6 cellular contexts compared by ENCODE assay signal in the genomic region with DNA sequence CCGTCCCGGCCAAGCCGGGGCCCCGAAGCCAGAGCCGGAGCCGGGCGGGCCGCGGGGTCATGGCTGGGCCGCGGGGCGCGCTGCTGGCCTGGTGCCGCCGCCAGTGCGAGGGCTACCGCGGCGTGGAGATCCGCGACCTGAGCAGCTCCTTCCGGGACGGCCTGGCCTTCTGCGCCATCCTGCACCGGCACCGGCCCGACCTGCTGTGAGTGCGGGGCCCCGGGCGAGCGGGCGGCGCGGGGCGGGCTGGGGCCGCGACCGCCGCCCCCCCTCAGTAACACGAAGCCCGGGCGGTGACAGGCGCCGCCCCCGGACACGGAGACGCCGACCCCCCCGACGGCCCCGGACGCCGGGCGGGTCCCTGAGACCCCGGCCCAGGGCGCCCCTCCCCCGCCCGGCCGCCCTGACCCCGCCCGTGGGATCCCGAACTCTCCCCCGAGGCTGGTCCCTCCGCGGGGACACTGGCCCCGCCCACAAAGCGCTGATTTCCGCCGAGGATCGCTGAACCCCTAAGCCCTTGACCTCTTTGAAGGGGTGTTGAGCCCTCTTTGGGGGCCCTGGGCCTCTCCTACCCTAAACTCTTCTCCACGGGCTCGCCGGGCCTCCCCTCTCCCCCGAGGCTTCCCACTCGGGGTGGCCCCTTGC. TPM values are rescaled to one million over a fixed set of nuclear protein-coding genes. Genes with fewer than 3 reads are reported as not detected.
DNase-seq lines count a peak whose midpoint lies in the region; ATAC-seq and TF ChIP-seq lines count a peak whose summit lies in the region.

No MANE protein-coding gene starts in this region.

- peaks cover 12% of the 10 kb centered on the region for H3K79me2 ChIP-seq in MM.1S (ENCODE audit: low read length)

- no peaks in the 10 kb centered on the region for H4K20me1 ChIP-seq in MM.1S (ENCODE audit: insufficient read depth, low read length)

- H3K4me1 ChIP-seq in MM.1S (ENCODE audit: low read length), result no peaks in the 10 kb centered on the region

- peak; percentile 53 for TF ChIP-seq POLR2A in GM19193 (IDR thresholded peaks at IDR 0.05; ENCODE audit: extremely low read depth, insufficient read depth, insufficient read length)

- peak overlapping the region; percentile 62; the same call in 1 of the 2 replicates for H3K9ac ChIP-seq in MM.1S (ENCODE audit: low read length)

- H3K9me3 ChIP-seq in MM.1S (replicated peaks; ENCODE audit: insufficient read depth, low read length), result no peaks in the 10 kb centered on the region

- H3F3A ChIP-seq in MM.1S (ENCODE audit: insufficient read depth, low read length), result peaks cover 16% of the 10 kb centered on the region

- H2AFZ ChIP-seq in MM.1S (ENCODE audit: low read length), result peak overlapping the region; percentile 63

- peak overlapping the region; percentile 98 for H3K4me2 ChIP-seq in MM.1S (ENCODE audit: low read depth, low read length)

- H3K4me3 ChIP-seq in MM.1S (ENCODE audit: low read length) (peak overlapping the region; percentile 65), cardiac fibroblast (replicated peaks in 1 of 2; ENCODE audit: low read depth in 2 of 2, low read length in 2 of 2) (peak overlapping the region; percentile 66 to 72)

- H3K36me3 ChIP-seq in MM.1S (replicated peaks; ENCODE audit: insufficient read depth, low read length), result no peaks in the 10 kb centered on the region

- peak; percentile 6 for ATAC-seq in omental fat pad (ENCODE audit: low FRiP score)

- no peak overlapping the region for H3K27ac ChIP-seq in MM.1S (ENCODE audit: low read length)

- no peak for TF ChIP-seq CTCF in MM.1S (IDR thresholded peaks at IDR 0.05; ENCODE audit: low read length)
- TF ChIP-seq CTCF in cardiac fibroblast (IDR thresholded peaks at IDR 0.05; ENCODE audit: low read depth, low read length), result no peak
- TF ChIP-seq CTCF in omental fat pad (IDR thresholded peaks at IDR 0.05), result no peak

- no peaks in the 10 kb centered on the region for H3K9me2 ChIP-seq in MM.1S (replicated peaks; ENCODE audit: insufficient read depth, low read length)

- no peaks in the 10 kb centered on the region for H3K27me3 ChIP-seq in MM.1S (replicated peaks; ENCODE audit: insufficient read depth, low read length)

- peak; percentile 38 for DNase-seq in MM.1S
- no peak for DNase-seq in cardiac fibroblast (ENCODE audit: low read depth in 2 of 2)
- DNase-seq in omental fat pad (ENCODE audit: low spot score), result no peak
- DNase-seq in GDM1 (lab: John Stamatoyannopoulos, UW), result no peak
- DNase-seq in NCI-H146 treated with DMSO at 0.1 percent for 48 hours (lab: John Stamatoyannopoulos, UW; ENCODE audit: unreplicated experiment), result no peak

RNA-seq across cellular contexts. Expression of gene MICALL1, which starts 0.4 kb away (rescaled TPM):
- 10 to 100 TPM; 15.4 to 42.4 (median 20.6) TPM for total RNA-seq in omental fat pad

RNA-seq across cellular contexts. Expression of gene C22orf23, which starts 46.9 kb away (rescaled TPM):
- total RNA-seq in omental fat pad, result under 1 TPM in 1 of 4 donors, not detected in 3; 0.56 TPM

RNA-seq across cellular contexts. Expression of gene POLR2F, which starts 47.0 kb away (rescaled TPM):
- 10 to 100 TPM; 57.3 to 73.9 (median 61.6) TPM for total RNA-seq in omental fat pad

RNA-seq across cellular contexts. Expression of gene EIF3L, which starts 57.3 kb away (rescaled TPM):
- 100 to 1,000 TPM; 303 to 410 (median 328) TPM for total RNA-seq in omental fat pad
